Comparison of ENCODE assay signal across 1 cellular context in the genomic region with DNA sequence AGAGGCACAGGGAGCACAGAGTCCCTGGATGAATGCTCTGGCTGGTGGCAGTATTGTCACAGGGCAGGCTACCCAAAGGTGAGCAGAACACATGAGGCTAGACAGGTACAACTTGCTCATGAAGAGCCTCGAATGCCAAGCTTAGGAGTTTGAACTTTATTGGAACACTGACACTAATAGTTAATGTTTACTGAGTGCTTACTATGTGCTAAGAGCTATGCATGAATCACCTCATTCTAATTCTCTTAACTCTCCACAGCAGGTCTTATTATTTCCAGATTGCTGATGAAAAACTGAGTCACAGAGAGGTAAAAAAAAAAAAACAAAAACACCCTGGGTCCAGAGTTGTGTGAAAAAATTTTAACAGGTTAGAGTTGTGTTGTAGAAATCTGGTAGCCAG.
A peak's percentile ranks its signal among the peaks of the same experiment; 100 is the strongest.
TF ChIP-seq lines count a peak whose summit lies in the region.

No MANE protein-coding gene starts in this region.

TF ChIP-seq in HepG2, 621 proteins besides CTCF, POLR2A, EP300 and RAD21:
- TF ChIP-seq ZNF205 (CRISPR knock-in tag; IDR thresholded peaks at IDR 0.05) (peak; percentile 97), ZSCAN30 (CRISPR knock-in tag; IDR thresholded peaks at IDR 0.05) (no peak)
- TF ChIP-seq, protein P1, sequence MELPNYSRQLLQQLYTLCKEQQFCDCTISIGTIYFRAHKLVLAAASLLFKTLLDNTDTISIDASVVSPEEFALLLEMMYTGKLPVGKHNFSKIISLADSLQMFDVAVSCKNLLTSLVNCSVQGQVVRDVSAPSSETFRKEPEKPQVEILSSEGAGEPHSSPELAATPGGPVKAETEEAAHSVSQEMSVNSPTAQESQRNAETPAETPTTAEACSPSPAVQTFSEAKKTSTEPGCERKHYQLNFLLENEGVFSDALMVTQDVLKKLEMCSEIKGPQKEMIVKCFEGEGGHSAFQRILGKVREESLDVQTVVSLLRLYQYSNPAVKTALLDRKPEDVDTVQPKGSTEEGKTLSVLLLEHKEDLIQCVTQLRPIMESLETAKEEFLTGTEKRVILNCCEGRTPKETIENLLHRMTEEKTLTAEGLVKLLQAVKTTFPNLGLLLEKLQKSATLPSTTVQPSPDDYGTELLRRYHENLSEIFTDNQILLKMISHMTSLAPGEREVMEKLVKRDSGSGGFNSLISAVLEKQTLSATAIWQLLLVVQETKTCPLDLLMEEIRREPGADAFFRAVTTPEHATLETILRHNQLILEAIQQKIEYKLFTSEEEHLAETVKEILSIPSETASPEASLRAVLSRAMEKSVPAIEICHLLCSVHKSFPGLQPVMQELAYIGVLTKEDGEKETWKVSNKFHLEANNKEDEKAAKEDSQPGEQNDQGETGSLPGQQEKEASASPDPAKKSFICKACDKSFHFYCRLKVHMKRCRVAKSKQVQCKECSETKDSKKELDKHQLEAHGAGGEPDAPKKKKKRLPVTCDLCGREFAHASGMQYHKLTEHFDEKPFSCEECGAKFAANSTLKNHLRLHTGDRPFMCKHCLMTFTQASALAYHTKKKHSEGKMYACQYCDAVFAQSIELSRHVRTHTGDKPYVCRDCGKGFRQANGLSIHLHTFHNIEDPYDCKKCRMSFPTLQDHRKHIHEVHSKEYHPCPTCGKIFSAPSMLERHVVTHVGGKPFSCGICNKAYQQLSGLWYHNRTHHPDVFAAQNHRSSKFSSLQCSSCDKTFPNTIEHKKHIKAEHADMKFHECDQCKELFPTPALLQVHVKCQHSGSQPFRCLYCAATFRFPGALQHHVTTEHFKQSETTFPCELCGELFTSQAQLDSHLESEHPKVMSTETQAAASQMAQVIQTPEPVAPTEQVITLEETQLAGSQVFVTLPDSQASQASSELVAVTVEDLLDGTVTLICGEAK (IDR thresholded peaks at IDR 0.05) = peak; percentile 41; the same call in 1 of the 2 replicates
- TF ChIP-seq, protein P1 (CRISPR knock-in tag; IDR thresholded peaks at IDR 0.05) = peak; percentile 78
